Comparison of ENCODE assay signal across 17 cellular contexts in the genomic region with DNA sequence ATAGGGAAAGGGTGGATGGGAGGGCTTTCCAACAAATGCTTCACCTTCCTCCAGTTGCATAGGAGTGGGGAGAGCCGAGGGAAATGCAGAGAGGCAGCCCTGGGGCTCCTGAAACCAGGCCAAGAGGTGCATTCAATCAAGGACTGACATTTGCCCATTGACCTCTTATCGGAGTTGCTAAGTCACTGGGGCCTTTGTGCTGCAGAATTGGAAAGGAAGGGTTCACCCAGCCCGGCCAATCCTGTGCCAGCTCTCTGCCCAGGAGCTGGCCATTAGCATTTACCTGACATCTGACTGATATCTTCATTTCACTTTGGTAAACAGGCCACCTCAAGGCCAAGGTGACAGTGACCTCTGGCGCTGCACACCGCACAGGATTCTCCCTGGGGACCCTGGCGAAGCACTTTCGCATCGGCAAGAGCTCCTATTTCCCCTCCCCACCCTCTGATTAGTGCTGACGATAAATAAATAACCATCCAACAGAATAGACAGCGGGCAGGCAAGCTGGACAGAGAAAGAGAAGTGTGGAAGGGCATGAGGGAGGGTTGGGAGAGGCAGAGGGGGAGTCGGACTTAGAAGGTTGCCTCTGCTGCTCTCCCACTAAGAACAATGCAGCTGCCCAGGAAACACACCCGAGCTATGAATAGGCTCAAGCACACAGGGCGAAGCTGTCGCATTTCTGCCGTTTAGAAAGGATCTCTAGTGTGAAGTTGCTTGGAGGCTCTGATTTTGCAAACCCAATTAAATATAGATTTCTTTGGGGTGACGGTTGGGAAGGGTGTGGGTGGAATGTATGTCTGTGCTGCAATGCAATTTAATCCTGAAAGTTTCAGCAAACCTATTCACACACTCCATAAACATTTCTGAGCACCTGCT. TPM values are rescaled to one million over a fixed set of nuclear protein-coding genes. Genes with fewer than 3 reads are reported as not detected.
DNase-seq lines count a peak whose midpoint lies in the region; ATAC-seq and TF ChIP-seq lines count a peak whose summit lies in the region.
"Had no signal": no experiment of that assay in that cellular context is flagged by ENCODE, and none has a peak within 500 bp of the region (broad histone marks: within the 10 kb centered on the region; RNA-seq: fewer than 3 reads in every experiment).

No MANE protein-coding gene starts in this region.

- peak overlapping the region; percentile 32 for H3K4me3 ChIP-seq in left ventricle myocardium inferior
- H3K4me3 ChIP-seq in esophagus squamous epithelium = no peak overlapping the region
- H3K4me3 ChIP-seq: suprapubic skin had no signal

- peak overlapping the region; percentile 55 for H3K27ac ChIP-seq in left ventricle myocardium inferior (replicated peaks)
- H3K27ac ChIP-seq in esophagus squamous epithelium = no peak overlapping the region
- H3K27ac ChIP-seq: suprapubic skin had no signal

- intact Hi-C loops in left ventricle myocardium inferior (cut with micrococcal nuclease) (no loop called here), cardiac septum (cut with DNase I) (no loop called here), esophagus squamous epithelium (cut with DNase I) (no loop called here)

- TF ChIP-seq CTCF in left ventricle myocardium inferior (IDR thresholded peaks at IDR 0.05; ENCODE audit: borderline replicate concordance) = no peak
- no peak for TF ChIP-seq CTCF in esophagus squamous epithelium (IDR thresholded peaks at IDR 0.05)

- ATAC-seq in GM21360 (IDR thresholded peaks at IDR 0.05; ENCODE audit: unreplicated experiment) = no peak
- ATAC-seq: activated CD8-positive, alpha-beta memory T cell treated with anti-CD3 and anti-CD28 coated beads, Interleukin-2, amount 10 ng/mL, durations not matched to agents 7 days and 5 days had no signal

- H3K4me1 ChIP-seq in left ventricle myocardium inferior (peaks cover 34% of the 10 kb centered on the region), esophagus squamous epithelium (peaks cover 0 to 20% (median 11%) of the 10 kb centered on the region in 3 donors)

- 50 to 58% methylated on average over 9 to 15 of the region's 16 CpGs for WGBS in esophagus squamous epithelium, 2 donors

- TF ChIP-seq POLR2A in esophagus squamous epithelium (IDR thresholded peaks at IDR 0.05) = no peak

- H3K27me3 ChIP-seq in left ventricle myocardium inferior (ENCODE audit: low read depth) (no peaks in the 10 kb centered on the region), esophagus squamous epithelium (peaks cover 0 to 41% (median 0%) of the 10 kb centered on the region in 4 donors)
- H3K27me3 ChIP-seq: suprapubic skin had no signal

- H3K9me3 ChIP-seq in left ventricle myocardium inferior (replicated peaks) (peaks cover 28% of the 10 kb centered on the region), esophagus squamous epithelium (peaks cover 0 to 17% (median 3%) of the 10 kb centered on the region in 3 donors)

- H3K36me3 ChIP-seq in left ventricle myocardium inferior (no peaks in the 10 kb centered on the region), esophagus squamous epithelium (no peaks in the 10 kb centered on the region)
- H3K36me3 ChIP-seq: suprapubic skin had no signal

- no peak for DNase-seq in left ventricle myocardium inferior
- no peak for DNase-seq in cardiac septum (ENCODE audit: low spot score)
- peak; percentile 53 for DNase-seq in inferior parietal cortex (ENCODE audit: extremely low spot score)
- peak; percentile 49 for DNase-seq in occipital lobe (lab: John Stamatoyannopoulos, UW)
- no peak for DNase-seq in esophagus squamous epithelium (lab: John Stamatoyannopoulos, UW)
- no peak for DNase-seq in NCI-H82 treated with DMSO at 0.1 percent for 48 hours (lab: John Stamatoyannopoulos, UW; ENCODE audit: unreplicated experiment)
- no peak for DNase-seq in NCI-H524 treated with DMSO at 0.1 percent for 48 hours (lab: John Stamatoyannopoulos, UW)
- DNase-seq: activated B cell treated with CpG ODN at 0.5 μM for 24 hours; activated CD8-positive, alpha-beta memory T cell treated with anti-CD3 and anti-CD28 coated beads, Interleukin-2, amount 10 ng/mL, durations not matched to agents 7 days and 5 days; activated gamma-delta T cell treated with Interleukin-2 at 50 U/mL for 16 hours; effector CD4-positive, alpha-beta T cell; GDM1; Kasumi-1; NCI-H187 treated with DMSO at 0.1 percent for 48 hours; NCI-H69 had no signal

RNA-seq across cellular contexts. Expression of a gene that starts 57.1 kb away (rescaled TPM):
- total RNA-seq in left ventricle myocardium inferior (48.7 TPM), cardiac septum (44.9 TPM), occipital lobe (63.2 TPM), esophagus squamous epithelium (10 to 100 TPM; 13.8 to 43.1 (median 20.2) TPM)

Comparison
In these comparisons a context has a peak if more than half of its experiments do, and no peak if none do; other contexts are left out.
1. DNase-seq: peak in inferior parietal cortex (single experiment) and occipital lobe (single experiment); none in left ventricle myocardium inferior (single experiment), cardiac septum (single experiment), esophagus squamous epithelium (single experiment), NCI-H82 treated with DMSO at 0.1 percent for 48 hours (single experiment) and NCI-H524 treated with DMSO at 0.1 percent for 48 hours (single experiment).